Comparison of ENCODE assay signal across 8 cellular contexts in genomic region chr1:11478571-11479374, GRCh38. TPM values are rescaled to one million over a fixed set of nuclear protein-coding genes. Genes with fewer than 3 reads are reported as not detected.
A peak's percentile ranks its signal among the peaks of the same experiment; 100 is the strongest.
DNase-seq lines count a peak whose midpoint lies in the region; ATAC-seq and TF ChIP-seq lines count a peak whose summit lies in the region.

Gene DISP3, plus strand, starts transcription at chr1:11479155. Its CDS starts 21,838 bp downstream, at chr1:11500993.

- no peak for TF ChIP-seq EP300 in suprapubic skin (IDR thresholded peaks at IDR 0.05)

- peaks cover 16% of the 10 kb centered on the region for H3K4me1 ChIP-seq in suprapubic skin

- H3K36me3 ChIP-seq in suprapubic skin: no peaks in the 10 kb centered on the region

- 3% methylated on average over 25 of the region's 96 CpGs for WGBS in suprapubic skin

- peak; percentile 75 for ATAC-seq in GM19467 (IDR thresholded peaks at IDR 0.05; ENCODE audit: unreplicated experiment)

- H3K4me3 ChIP-seq in Jurkat, Clone E6-1 (ENCODE audit: low read length): peak within 1 kb of the TSS; percentile 57
- H3K4me3 ChIP-seq in foreskin fibroblast (ENCODE audit: low read depth in 1 of 2, low read length in 2 of 2) (peak within 1 kb of the TSS; percentile 47 to 49), suprapubic skin (peak within 1 kb of the TSS; percentile 52)

- TF ChIP-seq POLR2A in suprapubic skin (IDR thresholded peaks at IDR 0.05): no peak

- no peak within 1 kb of the TSS for H3K27ac ChIP-seq in suprapubic skin

- H3K9me3 ChIP-seq in suprapubic skin: no peaks in the 10 kb centered on the region

- TF ChIP-seq CTCF in foreskin fibroblast (IDR thresholded peaks at IDR 0.05; ENCODE audit: low read depth, low read length) (peak; percentile 55), suprapubic skin (IDR thresholded peaks at IDR 0.05) (peak in 1 of 2 donors; percentile 35)

- peaks cover 96% of the 10 kb centered on the region for H3K27me3 ChIP-seq in suprapubic skin

- DNase-seq in COLO668 (lab: John Stamatoyannopoulos, UW; ENCODE audit: unreplicated experiment) (peak; percentile 95), RPMI7951 (ENCODE audit: low read depth) (peak; percentile 27), foreskin fibroblast (peak; percentile 38 to 72), occipital lobe (lab: John Stamatoyannopoulos, UW) (peak; percentile 66), suprapubic skin (ENCODE audit: low spot score in 2 of 2) (no peak)
- DNase-seq in Jurkat, Clone E6-1 (ENCODE audit: low read depth, low spot score): peak; percentile 83
- DNase-seq in activated effector memory CD4-positive, alpha-beta T cell treated with Interleukin-2 at 50 U/mL for 16 hours: peak; percentile 46

RNA-seq across cellular contexts. Expression of gene DISP3, which starts in this region (rescaled TPM):
- 2.1 TPM for polyA plus RNA-seq in Jurkat, Clone E6-1 (2012; ENCODE audit: insufficient read depth, insufficient read length)
- total RNA-seq in RPMI7951 (2014; rRNA removed; shearing (Covaris generic)): not detected in 2 replicates
- total RNA-seq in occipital lobe (26.7 TPM), suprapubic skin (not detected)

Comparison
In these comparisons a context has a peak if more than half of its experiments do, and no peak if none do; other contexts are left out.
1. RNA of gene DISP3 (total RNA-seq): 26.7 TPM in occipital lobe (single experiment); not detected in RPMI7951 and not detected in suprapubic skin; every median in the first group is over 10 times any median in the second.
2. Peak in DNase-seq in RPMI7951; RNA of the gene not detected or under 1 TPM.
3. DNase-seq: peak in COLO668 (single experiment), Jurkat, Clone E6-1 (single experiment), activated effector memory CD4-positive, alpha-beta T cell treated with Interleukin-2 at 50 U/mL for 16 hours (single experiment), foreskin fibroblast (2 of 2) and occipital lobe (single experiment); none in suprapubic skin (0 of 2).
4. Peak in every context shown above with its lines, with median percentiles within 50 percentile points of each other: H3K4me3 ChIP-seq.